10 cellular contexts compared by ENCODE assay signal in genomic region chr19:42441047-42441440, GRCh38. TPM values are rescaled to one million over a fixed set of nuclear protein-coding genes. Genes with fewer than 3 reads are reported as not detected.
DNase-seq lines count a peak whose midpoint lies in the region; ATAC-seq and TF ChIP-seq lines count a peak whose summit lies in the region.
"Had no signal": no experiment of that assay in that cellular context is flagged by ENCODE, and none has a peak within 500 bp of the region (broad histone marks: within the 10 kb centered on the region; RNA-seq: fewer than 3 reads in every experiment).

No MANE protein-coding gene starts in this region.

- peaks cover 14% of the 10 kb centered on the region for H3K4me1 Mint-ChIP-seq in activated naive CD4-positive, alpha-beta T cell treated with anti-CD3 and anti-CD28 coated beads for 36 hours (ENCODE audit: low read depth)
- H3K4me1 Mint-ChIP-seq in type B pancreatic cell (ENCODE audit: unreplicated experiment) (peaks cover 40% of the 10 kb centered on the region), neural progenitor cell (peaks cover 8% of the 10 kb centered on the region)

- CTCF ChIA-PET in activated naive CD4-positive, alpha-beta T cell treated with anti-CD3 and anti-CD28 coated beads for 36 hours (lab: Charles Lee): interaction anchor here (0.7 to 3.7 kb wide), 23 partner anchors 10 to 330 kb away, joined by 3 to 59 read pairs (median 5); partner anchors contain the start of gene CEACAM1
- CTCF ChIA-PET in PC-9 (lab: Charles Lee): interaction anchor here (0.6 to 2.5 kb wide), 11 partner anchors 9 to 333 kb away, joined by 3 to 29 read pairs (median 5); partner anchors contain the start of genes CEACAM1, PAFAH1B3 and POU2F2

- TF ChIP-seq CTCF in PC-9 (conservative IDR thresholded peaks at IDR 0.05) (no peak), esophagus squamous epithelium (IDR thresholded peaks at IDR 0.05) (peak in 2 of 6 experiments; percentile 5 to 15), type B pancreatic cell (conservative IDR thresholded peaks at IDR 0.05) (no peak), neural progenitor cell (IDR thresholded peaks at IDR 0.05) (no peak)

- H3F3A ChIP-seq in PC-9 (ENCODE audit: insufficient read depth, low read depth) (peaks cover 35% of the 10 kb centered on the region), neural progenitor cell (ENCODE audit: low read depth) (peaks cover 5% of the 10 kb centered on the region)

- DNase-seq in activated naive CD4-positive, alpha-beta T cell treated with Interleukin-2 at 50 U/mL for 16 hours: peak; percentile 15
- no peak for DNase-seq in activated naive CD4-positive, alpha-beta T cell treated with anti-CD3 and anti-CD28 coated beads for 36 hours
- DNase-seq in PC-9 (peak; percentile 64 to 88), esophagus squamous epithelium (lab: John Stamatoyannopoulos, UW) (no peak), type B pancreatic cell (ENCODE audit: extremely low spot score, unreplicated experiment) (no peak), neural progenitor cell (ENCODE audit: low spot score) (no peak), NCI-H1092 (lab: John Stamatoyannopoulos, UW) (no peak)
- DNase-seq: foreskin keratinocyte had no signal

- H3K79me2 ChIP-seq in PC-9 (ENCODE audit: low read depth) (no peaks in the 10 kb centered on the region), neural progenitor cell (ENCODE audit: low read depth) (no peaks in the 10 kb centered on the region)

- H3K9ac ChIP-seq in neural progenitor cell: no peak overlapping the region

- H4K20me1 ChIP-seq in PC-9 (ENCODE audit: insufficient read depth) (no peaks in the 10 kb centered on the region), neural progenitor cell (ENCODE audit: low read depth) (peaks cover 3% of the 10 kb centered on the region)

- peak overlapping the region; percentile 17; the same call in 1 of the 2 replicates for H2AFZ ChIP-seq in PC-9
- no peak overlapping the region for H2AFZ ChIP-seq in neural progenitor cell (replicated peaks)

- H3K27ac ChIP-seq in PC-9 (peak overlapping the region; percentile 89), esophagus squamous epithelium (peak overlapping the region; percentile 77 to 93 (median 90)), neural progenitor cell (no peak overlapping the region)
- H3K27ac ChIP-seq: foreskin keratinocyte had no signal

- TF ChIP-seq POLR2A in esophagus squamous epithelium (IDR thresholded peaks at IDR 0.05): no peak

- H3K27me3 Mint-ChIP-seq in activated naive CD4-positive, alpha-beta T cell treated with anti-CD3 and anti-CD28 coated beads for 36 hours (ENCODE audit: low read depth): no peaks in the 10 kb centered on the region
- H3K27me3 Mint-ChIP-seq in type B pancreatic cell (no peaks in the 10 kb centered on the region), neural progenitor cell (ENCODE audit: insufficient read depth, low read depth) (peaks cover 5% of the 10 kb centered on the region)

- H3K4me3 ChIP-seq in PC-9 (peak overlapping the region; percentile 16; the same call in 1 of the 2 replicates), esophagus squamous epithelium (peak overlapping the region in 2 of 4 donors; percentile 4 to 16), neural progenitor cell (no peak overlapping the region)

- H3K36me3 Mint-ChIP-seq in activated naive CD4-positive, alpha-beta T cell treated with anti-CD3 and anti-CD28 coated beads for 36 hours (ENCODE audit: low read depth): no peaks in the 10 kb centered on the region
- no peaks in the 10 kb centered on the region for H3K36me3 Mint-ChIP-seq in type B pancreatic cell
- no peaks in the 10 kb centered on the region for H3K36me3 Mint-ChIP-seq in neural progenitor cell

- H3K4me1 ChIP-seq in PC-9 (replicated peaks; ENCODE audit: insufficient read depth) (peaks cover 58% of the 10 kb centered on the region), esophagus squamous epithelium (peaks cover 0 to 75% (median 21%) of the 10 kb centered on the region in 3 donors), neural progenitor cell (peaks cover 7% of the 10 kb centered on the region)
- H3K4me1 ChIP-seq: foreskin keratinocyte had no signal

- H3K9me2 ChIP-seq in PC-9 (ENCODE audit: insufficient read depth): no peaks in the 10 kb centered on the region

- no peak for ATAC-seq in HG03378 (IDR thresholded peaks at IDR 0.05; ENCODE audit: unreplicated experiment)

- BruUV-seq in PC-9 (replicated peaks; lab: Mats Ljungman, UMichigan): no TSS peak

- intact Hi-C loops in activated naive CD4-positive, alpha-beta T cell treated with anti-CD3 and anti-CD28 coated beads for 36 hours (cut with micrococcal nuclease): loop anchor here (2.0 kb wide), 2 partner anchors 308 to 332 kb away; partner anchors contain the start of gene POU2F2
- intact Hi-C loops in PC-9 (cut with micrococcal nuclease; ENCODE audit: unreplicated experiment): no loop called here
- intact Hi-C loops in esophagus squamous epithelium (cut with DNase I): no loop called here

- H3K27ac Mint-ChIP-seq in activated naive CD4-positive, alpha-beta T cell treated with anti-CD3 and anti-CD28 coated beads for 36 hours: no peak overlapping the region
- peak overlapping the region; percentile 96 for H3K27ac Mint-ChIP-seq in type B pancreatic cell
- H3K27ac Mint-ChIP-seq in neural progenitor cell: no peak overlapping the region

- H3K4me3 Mint-ChIP-seq in activated naive CD4-positive, alpha-beta T cell treated with anti-CD3 and anti-CD28 coated beads for 36 hours: no peak overlapping the region
- H3K4me3 Mint-ChIP-seq in type B pancreatic cell (peak overlapping the region; percentile 72), neural progenitor cell (no peak overlapping the region)

- 13 to 58% methylated on average over 1 to 2 of the region's 2 CpGs for WGBS in esophagus squamous epithelium, 2 donors

- POLR2A ChIA-PET in PC-9 (lab: Charles Lee; ENCODE audit: unreplicated experiment): interaction anchor here (0.6 kb wide), 1 partner anchor 194 kb away, joined by 6 read pairs; no protein-coding TSS in a partner anchor

- no peaks in the 10 kb centered on the region for H3K9me3 Mint-ChIP-seq in activated naive CD4-positive, alpha-beta T cell treated with anti-CD3 and anti-CD28 coated beads for 36 hours
- H3K9me3 Mint-ChIP-seq in type B pancreatic cell (no peaks in the 10 kb centered on the region), neural progenitor cell (no peaks in the 10 kb centered on the region)

- peak overlapping the region; percentile 71 for H3K4me2 ChIP-seq in PC-9
- no peak overlapping the region for H3K4me2 ChIP-seq in neural progenitor cell

- H3K9me3 ChIP-seq in PC-9 (ENCODE audit: insufficient read depth, low read depth) (no peaks in the 10 kb centered on the region), esophagus squamous epithelium (no peaks in the 10 kb centered on the region), neural progenitor cell (ENCODE audit: low read depth) (no peaks in the 10 kb centered on the region)

- no peaks in the 10 kb centered on the region for H3K36me3 ChIP-seq in PC-9 (ENCODE audit: low read depth)
- H3K36me3 ChIP-seq in esophagus squamous epithelium: no peaks in the 10 kb centered on the region
- H3K36me3 ChIP-seq in neural progenitor cell: no peaks in the 10 kb centered on the region

- H3K27me3 ChIP-seq in PC-9 (ENCODE audit: insufficient read depth, low read depth) (no peaks in the 10 kb centered on the region), esophagus squamous epithelium (no peaks in the 10 kb centered on the region), neural progenitor cell (no peaks in the 10 kb centered on the region)
- H3K27me3 ChIP-seq: foreskin keratinocyte had no signal

RNA-seq across cellular contexts. Expression of gene CXCL17, which starts 1.7 kb away (rescaled TPM):
- not detected for total RNA-seq in activated naive CD4-positive, alpha-beta T cell treated with anti-CD3 and anti-CD28 coated beads for 36 hours
- total RNA-seq in PC-9 (2021): 0.41 TPM in 1 of 2 replicates, not detected in the other
- 10 to 100 TPM; 19.3 to 97.7 (median 33.8) TPM for total RNA-seq in esophagus squamous epithelium
- total RNA-seq in type B pancreatic cell (ENCODE audit: low replicate concordance): 1.0 and 3.2 TPM in 2 replicates
- total RNA-seq in neural progenitor cell (ENCODE audit: low replicate concordance): 0.12 TPM in 1 of 2 replicates, not detected in the other
- total RNA-seq: foreskin keratinocyte, omental fat pad had no signal

RNA-seq across cellular contexts. Expression of gene LIPE, which starts 13.9 kb away (rescaled TPM):
- total RNA-seq in activated naive CD4-positive, alpha-beta T cell treated with anti-CD3 and anti-CD28 coated beads for 36 hours: 10 to 100 TPM; 30.2 to 32.5 TPM
- total RNA-seq in PC-9 (2021): 10.7 and 12.7 TPM in 2 replicates
- 10 to 100 TPM in 1 of 4 donors, 1 to 10 TPM in 3; 5.2 to 10.8 (median 7.9) TPM for total RNA-seq in esophagus squamous epithelium
- total RNA-seq in type B pancreatic cell (ENCODE audit: low replicate concordance): 6.9 and 17.9 TPM in 2 replicates
- 3.5 and 5.0 TPM in 2 replicates for total RNA-seq in neural progenitor cell (ENCODE audit: low replicate concordance)

RNA-seq across cellular contexts. Expression of gene CNFN, which starts 50.9 kb away (rescaled TPM):
- total RNA-seq in activated naive CD4-positive, alpha-beta T cell treated with anti-CD3 and anti-CD28 coated beads for 36 hours: not detected
- total RNA-seq in PC-9 (2021): 4.9 and 7.8 TPM in 2 replicates
- 1,000 to 10,000 TPM in 2 of 4 donors, 100 to 1,000 TPM in 2; 530 to 1,759 (median 921) TPM for total RNA-seq in esophagus squamous epithelium
- 3.3 and 5.6 TPM in 2 replicates for total RNA-seq in type B pancreatic cell (ENCODE audit: low replicate concordance)
- total RNA-seq in neural progenitor cell (ENCODE audit: low replicate concordance): 2.9 and 3.2 TPM in 2 replicates
- total RNA-seq: omental fat pad had no signal

Comparison
In these comparisons a context has a peak if more than half of its experiments do, and no peak if none do; other contexts are left out.
1. DNase-seq: peak in activated naive CD4-positive, alpha-beta T cell treated with Interleukin-2 at 50 U/mL for 16 hours (single experiment) and PC-9 (2 of 2); none in activated naive CD4-positive, alpha-beta T cell treated with anti-CD3 and anti-CD28 coated beads for 36 hours (single experiment), esophagus squamous epithelium (single experiment), type B pancreatic cell (single experiment), neural progenitor cell (single experiment) and NCI-H1092 (single experiment).
2. RNA of gene CNFN, which starts 50.9 kb away (total RNA-seq): 530 to 1,759 TPM in esophagus squamous epithelium; 4.9 to 7.8 TPM in PC-9, 3.3 to 5.6 TPM in type B pancreatic cell, 2.9 to 3.2 TPM in neural progenitor cell and not detected in activated naive CD4-positive, alpha-beta T cell treated with anti-CD3 and anti-CD28 coated beads for 36 hours; every median in the first group is over 10 times any median in the second.